7 cellular contexts compared by ENCODE assay signal in the genomic region with DNA sequence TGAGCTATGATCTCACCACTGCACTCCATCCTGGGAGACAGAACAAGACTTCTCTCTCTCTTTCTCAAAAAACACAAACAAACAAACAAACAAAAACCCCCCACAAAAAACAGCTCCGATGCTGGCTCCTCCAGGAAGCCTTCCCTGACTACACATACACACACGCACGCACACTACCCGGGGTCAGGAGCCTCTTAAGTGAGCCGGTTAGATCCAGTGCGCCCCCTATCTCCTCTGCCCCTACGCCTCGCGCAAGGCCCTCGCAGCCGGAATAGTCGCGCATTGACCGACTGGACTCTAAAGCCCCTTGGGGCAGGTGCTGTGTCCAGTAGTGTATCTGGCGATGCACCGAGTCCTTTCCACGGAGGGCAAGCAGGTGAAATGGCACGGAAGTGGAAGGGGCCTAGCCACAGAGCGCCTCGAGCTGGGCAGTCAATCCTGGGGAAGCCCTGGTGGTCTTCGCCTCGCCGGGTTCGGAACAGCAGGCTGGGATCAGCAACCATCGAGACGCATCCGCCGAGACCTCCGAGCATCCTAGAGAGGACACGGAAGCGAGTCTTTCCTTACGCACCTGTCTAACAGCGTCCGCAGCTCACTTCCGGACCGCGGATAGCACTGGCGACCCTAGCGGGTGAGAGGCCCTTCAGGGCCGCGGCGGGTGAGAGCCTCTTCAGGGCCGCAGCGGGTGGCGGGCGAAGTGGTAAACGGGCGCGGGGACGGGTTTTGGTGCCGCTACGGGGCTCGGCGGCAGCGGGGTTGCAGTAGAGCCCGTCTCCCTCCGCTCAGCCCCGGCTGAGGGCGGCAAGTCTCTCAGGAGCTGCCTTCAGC. TPM values are rescaled to one million over a fixed set of nuclear protein-coding genes. Genes with fewer than 3 reads are reported as not detected.
DNase-seq lines count a peak whose midpoint lies in the region; ATAC-seq, FAIRE-seq and TF ChIP-seq lines count a peak whose summit lies in the region.

A gene (plus strand): TSS at position 588 of the 828 bp plus-strand sequence. CDS start 2,661 bp downstream, outside the sequence.

- TF ChIP-seq POLR2A in GM18505 (IDR thresholded peaks at IDR 0.05; ENCODE audit: borderline replicate concordance, extremely low read depth, insufficient read depth, insufficient read length) (peak; percentile 89), GM12878 (IDR thresholded peaks at IDR 0.05; ENCODE audit: low read depth, low read length) (peak; percentile 96)

- H3K4me2 ChIP-seq in GM12878 (ENCODE audit: control insufficient read depth, insufficient read depth): peak within 1 kb of the TSS; percentile 89

- peak; percentile 92 for ATAC-seq in GM18505 (IDR thresholded peaks at IDR 0.05; ENCODE audit: unreplicated experiment)
- peak; percentile 88 for ATAC-seq in HG02970 (IDR thresholded peaks at IDR 0.05; ENCODE audit: low FRiP score, unreplicated experiment)
- ATAC-seq in GM12878: peak; percentile 97
- peak; percentile 98 for ATAC-seq in sciatic nerve

- peak; percentile 24; the same call in 1 of the 2 replicates for TF ChIP-seq RAD21 in GM12878 (IDR thresholded peaks at IDR 0.05; ENCODE audit: insufficient read depth, low read depth, low read length)

- peak within 1 kb of the TSS; percentile 100 for H2AFZ ChIP-seq in GM12878 (ENCODE audit: control insufficient read depth, low read depth, low read length)

- TF ChIP-seq EP300 in GM12878 (IDR thresholded peaks at IDR 0.05; ENCODE audit: borderline replicate concordance in 1 of 2, control insufficient read depth in 1 of 2, low read depth in 2 of 2, low read length in 2 of 2): no peak

- H3K9me3 ChIP-seq in GM12878 (replicated peaks; ENCODE audit: control insufficient read depth, insufficient read depth, low read length): peaks cover 2% of the 10 kb centered on the region; the same call in 1 of the 3 replicates

- SMC1A ChIA-PET in GM12878 (lab: Charles Lee; ENCODE audit: uncharacterized antibody, unreplicated experiment): interaction anchor here (1.1 to 2.0 kb wide), 3 partner anchors 56 to 91 kb away, joined by 3 to 4 read pairs (median 3); a partner anchor contains a TSS

- no peaks in the 10 kb centered on the region for H4K20me1 ChIP-seq in GM12878 (ENCODE audit: control insufficient read depth, insufficient read depth)

- DNase-seq in NCI-H2029 (lab: John Stamatoyannopoulos, UW) (peak; percentile 92), T1000 (lab: John Stamatoyannopoulos, UW) (peak; percentile 67), GM12878 (ENCODE audit: low read depth, low spot score) (peak; percentile 81), iPS DF 19.7 (ENCODE audit: low read depth, low spot score) (peak; percentile 89), sciatic nerve (ENCODE audit: low spot score) (peak; percentile 88)

- peak; percentile 93 for FAIRE-seq in GM12878 (lab: Jason Lieb, UNC)

- H3K4me1 ChIP-seq in GM12878 (ENCODE audit: control insufficient read depth, insufficient read depth, low read length): peaks cover 2% of the 10 kb centered on the region; the same call in 1 of the 2 replicates

- peaks cover 6 to 29% of the 10 kb centered on the region in 2 experiments for H3K36me3 ChIP-seq in GM12878 (ENCODE audit: control insufficient read depth in 2 of 2, insufficient read depth in 2 of 2, low read length in 1 of 2)

- peak; percentile 30 to 47 (median 32) for TF ChIP-seq CTCF in GM12878 (IDR thresholded peaks at IDR 0.05 in 2 of 3, conservative IDR thresholded peaks at IDR 0.05 in 1 of 3; ENCODE audit: control insufficient read depth in 2 of 3, extremely low read depth in 1 of 3, insufficient read depth in 1 of 3, low read depth in 3 of 3, low read length in 3 of 3)

- CTCF ChIA-PET in GM12878 (lab: Yijun Ruan, JAX): interaction anchor here (0.6 to 1.8 kb wide), 7 partner anchors 15 to 290 kb away, joined by 3 to 7 read pairs (median 4); a partner anchor contains a TSS

- intact Hi-C loops in GM12878 (cut with micrococcal nuclease; ENCODE audit: unreplicated experiment): loop anchor here (1.0 to 10.0 kb wide), 2 partner anchors 112 to 152 kb away; a partner anchor contains a TSS
- intact Hi-C loops in sciatic nerve (cut with DNase I): no loop called here

- peaks cover 18% of the 10 kb centered on the region for H3K79me2 ChIP-seq in GM12878 (ENCODE audit: control insufficient read depth, insufficient read depth, low read length)

- 2% methylated on average over 58 of the region's 59 CpGs for WGBS in GM12878 (ENCODE audit: insufficient coverage, insufficient replicate concordance, low lambda C conversion rate, missing lambda C conversion rate)

- RAD21 ChIA-PET in GM12878 (lab: Charles Lee; ENCODE audit: unreplicated experiment): interaction anchor here (1.5 to 1.9 kb wide), 2 partner anchors 58 to 297 kb away, joined by 4 to 5 read pairs; a partner anchor contains a TSS

- peak within 1 kb of the TSS; percentile 88 for H3K4me3 ChIP-seq in GM12878

- POLR2A ChIA-PET in GM12878 (lab: Charles Lee): interaction anchor here (1.2 to 1.9 kb wide), 3 partner anchors 58 to 112 kb away, joined by 3 to 8 read pairs (median 6); a partner anchor contains a TSS

- no peaks in the 10 kb centered on the region for H3K27me3 ChIP-seq in GM12878 (replicated peaks in 1 of 2; ENCODE audit: control insufficient read depth in 2 of 2, insufficient read depth in 2 of 2, low read length in 1 of 2)

- TSS peak; percentile 77 for BruUV-seq in GM12878 (replicated peaks; lab: Mats Ljungman, UMichigan)

- H3K27ac ChIP-seq in GM12878 (ENCODE audit: control insufficient read depth, insufficient read depth): peak within 1 kb of the TSS; percentile 89

- in situ Hi-C loops in GM12878 (cut with MboI): no loop called here

- peak within 1 kb of the TSS; percentile 97 for H3K9ac ChIP-seq in GM12878 (ENCODE audit: control insufficient read depth, insufficient read depth, low read length)

TF ChIP-seq in GM12878, 131 proteins besides CTCF, POLR2A, EP300 and RAD21 (continues in another document):
- TF ChIP-seq PAX8 (IDR thresholded peaks at IDR 0.05): no peak
- TF ChIP-seq, protein P1, sequence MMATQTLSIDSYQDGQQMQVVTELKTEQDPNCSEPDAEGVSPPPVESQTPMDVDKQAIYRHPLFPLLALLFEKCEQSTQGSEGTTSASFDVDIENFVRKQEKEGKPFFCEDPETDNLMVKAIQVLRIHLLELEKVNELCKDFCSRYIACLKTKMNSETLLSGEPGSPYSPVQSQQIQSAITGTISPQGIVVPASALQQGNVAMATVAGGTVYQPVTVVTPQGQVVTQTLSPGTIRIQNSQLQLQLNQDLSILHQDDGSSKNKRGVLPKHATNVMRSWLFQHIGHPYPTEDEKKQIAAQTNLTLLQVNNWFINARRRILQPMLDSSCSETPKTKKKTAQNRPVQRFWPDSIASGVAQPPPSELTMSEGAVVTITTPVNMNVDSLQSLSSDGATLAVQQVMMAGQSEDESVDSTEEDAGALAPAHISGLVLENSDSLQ (IDR thresholded peaks at IDR 0.05): 0 out of 2 replicates have a peak, but pooled peaks have one; percentile 39
- TF ChIP-seq, protein P2, sequence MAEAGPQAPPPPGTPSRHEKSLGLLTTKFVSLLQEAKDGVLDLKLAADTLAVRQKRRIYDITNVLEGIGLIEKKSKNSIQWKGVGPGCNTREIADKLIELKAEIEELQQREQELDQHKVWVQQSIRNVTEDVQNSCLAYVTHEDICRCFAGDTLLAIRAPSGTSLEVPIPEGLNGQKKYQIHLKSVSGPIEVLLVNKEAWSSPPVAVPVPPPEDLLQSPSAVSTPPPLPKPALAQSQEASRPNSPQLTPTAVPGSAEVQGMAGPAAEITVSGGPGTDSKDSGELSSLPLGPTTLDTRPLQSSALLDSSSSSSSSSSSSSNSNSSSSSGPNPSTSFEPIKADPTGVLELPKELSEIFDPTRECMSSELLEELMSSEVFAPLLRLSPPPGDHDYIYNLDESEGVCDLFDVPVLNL (IDR thresholded peaks at IDR 0.05; ENCODE audit: low read depth, low read length): no peak
- TF ChIP-seq, protein P3, sequence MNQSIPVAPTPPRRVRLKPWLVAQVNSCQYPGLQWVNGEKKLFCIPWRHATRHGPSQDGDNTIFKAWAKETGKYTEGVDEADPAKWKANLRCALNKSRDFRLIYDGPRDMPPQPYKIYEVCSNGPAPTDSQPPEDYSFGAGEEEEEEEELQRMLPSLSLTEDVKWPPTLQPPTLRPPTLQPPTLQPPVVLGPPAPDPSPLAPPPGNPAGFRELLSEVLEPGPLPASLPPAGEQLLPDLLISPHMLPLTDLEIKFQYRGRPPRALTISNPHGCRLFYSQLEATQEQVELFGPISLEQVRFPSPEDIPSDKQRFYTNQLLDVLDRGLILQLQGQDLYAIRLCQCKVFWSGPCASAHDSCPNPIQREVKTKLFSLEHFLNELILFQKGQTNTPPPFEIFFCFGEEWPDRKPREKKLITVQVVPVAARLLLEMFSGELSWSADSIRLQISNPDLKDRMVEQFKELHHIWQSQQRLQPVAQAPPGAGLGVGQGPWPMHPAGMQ (IDR thresholded peaks at IDR 0.05; ENCODE audit: borderline replicate concordance): no peak
- TF ChIP-seq KAT2A (conservative IDR thresholded peaks at IDR 0.05; ENCODE audit: control insufficient read depth, low read depth, low read length): no peak
- no peak; the same call in 1 of the 2 replicates for TF ChIP-seq DPF2 (IDR thresholded peaks at IDR 0.05)

RNA-seq across cellular contexts. Expression of the gene that starts here (rescaled TPM):
- total RNA-seq in GM12878 (2013; cell fraction: nucleolus; rRNA removed): 50.8 and 54.7 TPM in 2 replicates
- 11.1 and 11.4 TPM in 2 replicates for total RNA-seq in GM12878 (2014; rRNA removed)
- 8.0 and 8.3 TPM in 2 replicates for total RNA-seq in GM12878 (2014; rRNA removed; fragmentation: Illumina TruSeq; extraction: Trizol)
- 11.4 and 14.5 TPM in 2 replicates for total RNA-seq in GM12878 (2021)
- polyA plus RNA-seq in GM12878 (2011; ENCODE audit: low read depth): 4.1 TPM
- 14.9 and 15.6 TPM in 2 replicates for polyA plus RNA-seq in GM12878 (2011; rRNA removed)
- polyA plus RNA-seq in GM12878 (2011; cell fraction: cytosol; rRNA removed): 14.0 and 15.4 TPM in 2 replicates
- 22.0 and 25.2 TPM in 2 replicates for polyA plus RNA-seq in GM12878 (2011; cell fraction: nucleus; rRNA removed)
- 5.0 and 6.6 TPM in 2 replicates for polyA plus RNA-seq in GM12878 (2012)
- 4.7 and 6.4 TPM in 2 replicates for polyA plus RNA-seq in GM12878 (2014; fragmentation: Illumina TruSeq; extraction: Trizol)
- polyA plus RNA-seq in GM12878 (2014; fragmentation: Nextera tagmentation; extraction: Ambion mirVana): under 1 TPM; 0.79 to 0.98 TPM
- polyA plus RNA-seq in GM12878 (2014; rRNA removed): 8.8 and 9.5 TPM in 2 replicates
- polyA plus RNA-seq in GM12878 (2016; fragmentation: Nextera tagmentation; extraction: Ambion mirVana): 10 to 100 TPM in 1 of 2 experiments, 1 to 10 TPM in 1; 9.8 to 10.1 TPM
- 36.6 and 51.0 TPM in 2 replicates for polyA minus RNA-seq in GM12878 (2011; rRNA and poly(A)+ RNA removed)
- polyA minus RNA-seq in GM12878 (2011; cell fraction: cytosol; rRNA and poly(A)+ RNA removed): 5.3 and 6.4 TPM in 2 replicates
- 29.3 and 56.6 TPM in 2 replicates for polyA minus RNA-seq in GM12878 (2011; cell fraction: nucleus; rRNA and poly(A)+ RNA removed)
- 19.8 TPM for total RNA-seq in sciatic nerve

Comparison
In these comparisons a context has a peak if more than half of its experiments do, and no peak if none do; other contexts are left out.
1. Peak in every context shown above with its lines: DNase-seq, ATAC-seq, H3K4me3 ChIP-seq and H3K27ac ChIP-seq.